Comparison of ENCODE assay signal across 21 cellular contexts in the genomic region with DNA sequence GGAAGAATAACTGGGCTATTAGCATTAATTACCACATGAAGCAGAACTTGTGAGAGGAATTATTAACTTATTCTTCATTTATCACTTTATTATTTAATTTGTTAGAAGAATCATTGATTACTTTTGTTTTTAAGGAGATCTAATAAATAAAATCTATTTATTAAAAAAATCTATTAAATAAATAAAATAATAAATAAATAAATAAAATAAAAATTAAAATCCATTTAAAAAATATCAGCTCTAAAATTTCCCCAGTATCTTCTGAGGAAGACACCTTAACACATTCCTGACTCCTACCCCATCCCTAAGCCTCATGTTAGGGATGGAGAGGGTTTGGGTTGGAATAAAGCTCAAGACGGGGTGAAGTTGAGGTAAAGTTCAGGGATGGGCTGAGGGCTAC.
DNase-seq lines count a peak whose midpoint lies in the region; FAIRE-seq and TF ChIP-seq lines count a peak whose summit lies in the region.
"Had no signal": no experiment of that assay in that cellular context is flagged by ENCODE, and none has a peak within 500 bp of the region (broad histone marks: within the 10 kb centered on the region; RNA-seq: fewer than 3 reads in every experiment).

No MANE protein-coding gene starts in this region.

- H3K9me3 ChIP-seq in mammary epithelial cell (replicated peaks; ENCODE audit: insufficient read depth, low read length) (no peaks in the 10 kb centered on the region), Karpas-422 (ENCODE audit: low read length) (no peaks in the 10 kb centered on the region)

- no peaks in the 10 kb centered on the region for H4K20me1 ChIP-seq in mammary epithelial cell (ENCODE audit: insufficient read depth, low read length)
- H4K20me1 ChIP-seq in Karpas-422 (ENCODE audit: insufficient read depth, low read depth, low read length) = no peaks in the 10 kb centered on the region

- intact Hi-C loops in mammary epithelial cell (cut with micrococcal nuclease) = no loop called here

- CTCF ChIA-PET in mammary epithelial cell (lab: Charles Lee; ENCODE audit: low non-redundant PET) = no interaction called here

- no peak overlapping the region for H2AFZ ChIP-seq in mammary epithelial cell (ENCODE audit: low read depth, low read length)
- no peak overlapping the region for H2AFZ ChIP-seq in Karpas-422 (ENCODE audit: low read length)

- H3K79me2 ChIP-seq in mammary epithelial cell (ENCODE audit: insufficient read depth, low read length) = no peaks in the 10 kb centered on the region
- no peaks in the 10 kb centered on the region for H3K79me2 ChIP-seq in Karpas-422 (ENCODE audit: low read length)

- FAIRE-seq in A204.1 (lab: Jason Lieb, UNC) = peak; percentile 63
- peak; percentile 47 for FAIRE-seq in RCC 7860 (lab: Jason Lieb, UNC)
- peak; percentile 91 for FAIRE-seq in frontal cortex (lab: Jason Lieb, UNC)
- FAIRE-seq: GM12891, GM18507 had no signal

- H3K4me2 ChIP-seq in mammary epithelial cell (ENCODE audit: insufficient read depth, low read depth, low read length) = no peak overlapping the region
- no peak overlapping the region for H3K4me2 ChIP-seq in Karpas-422 (ENCODE audit: low read depth, low read length, poor library complexity, severe bottlenecking)

- H3K4me1 ChIP-seq in mammary epithelial cell (ENCODE audit: insufficient read depth, low read length) (peaks cover 12% of the 10 kb centered on the region), Karpas-422 (ENCODE audit: low read length) (no peaks in the 10 kb centered on the region)

- BruUV-seq in mammary epithelial cell (replicated peaks; lab: Mats Ljungman, UMichigan) = TSS peak; percentile 92

- H3K4me3 ChIP-seq in mammary epithelial cell (replicated peaks in 1 of 3; ENCODE audit: insufficient read depth in 1 of 3, low read depth in 2 of 3, low read length in 3 of 3) (no peak overlapping the region), Karpas-422 (ENCODE audit: low read length) (no peak overlapping the region)

- in situ Hi-C loops in mammary epithelial cell (cut with MboI; ENCODE audit: low sequenced_read_pairs in 2 of 2) = no loop called here

- H3K27ac ChIP-seq in mammary epithelial cell (ENCODE audit: insufficient read depth, low read depth, low read length) (peak overlapping the region; percentile 69), Karpas-422 (ENCODE audit: low read length) (no peak overlapping the region)

- no peak for TF ChIP-seq CTCF in mammary epithelial cell (conservative IDR thresholded peaks at IDR 0.05 in 1 of 2, IDR thresholded peaks at IDR 0.05 in 1 of 2; ENCODE audit: extremely low read depth in 1 of 2, insufficient read depth in 1 of 2, low read depth in 1 of 2, low read length in 2 of 2)

- H3K9ac ChIP-seq in mammary epithelial cell (ENCODE audit: insufficient read depth, low read length) (no peak overlapping the region), Karpas-422 (ENCODE audit: low read length) (no peak overlapping the region)

- no peak for DNase-seq in RCC 7860 (ENCODE audit: low spot score)
- no peak for DNase-seq in mammary epithelial cell
- no peak for DNase-seq in frontal cortex (ENCODE audit: low spot score in 2 of 2)
- no peak for DNase-seq in GM03348 (ENCODE audit: low spot score)
- DNase-seq in DMS 273 treated with DMSO at 0.1 percent for 48 hours (lab: John Stamatoyannopoulos, UW) = no peak
- DNase-seq in Karpas-422 = no peak
- DNase-seq in H4 (ENCODE audit: low spot score) = no peak
- DNase-seq: 8988T; C1 segment of cervical spinal cord; Calu3; CD4-positive, alpha-beta memory T cell; COR-L47; DMS153; DND-41; GDM1; GOT3; H7; HCEC 1CT had no signal

- H3K27me3 ChIP-seq in mammary epithelial cell (ENCODE audit: insufficient read depth, low read length) = no peaks in the 10 kb centered on the region
- no peaks in the 10 kb centered on the region for H3K27me3 ChIP-seq in Karpas-422 (ENCODE audit: low read length)

- H3K36me3 ChIP-seq in mammary epithelial cell (ENCODE audit: insufficient read depth, low read length) = no peaks in the 10 kb centered on the region
- no peaks in the 10 kb centered on the region for H3K36me3 ChIP-seq in Karpas-422 (ENCODE audit: insufficient read depth, low read length)

- H3K9me2 ChIP-seq in Karpas-422 (replicated peaks; ENCODE audit: insufficient read depth, low read length) = no peaks in the 10 kb centered on the region

- 100% methylated on average over 1 of the region's 1 CpG for WGBS in mammary epithelial cell (ENCODE audit: low coverage, missing lambda C conversion rate)

- dilution Hi-C loops in mammary epithelial cell (cut with HindIII; ENCODE audit: low sequenced_read_pairs) = no loop called here
